8 cellular contexts compared by ENCODE assay signal in genomic region chr10:79608505-79609375, GRCh38. TPM values are rescaled to one million over a fixed set of nuclear protein-coding genes. Genes with fewer than 3 reads are reported as not detected.
DNase-seq lines count a peak whose midpoint lies in the region; ATAC-seq, FAIRE-seq and TF ChIP-seq lines count a peak whose summit lies in the region.

No MANE protein-coding gene starts in this region.

- TF ChIP-seq CTCF in Panc1 (IDR thresholded peaks at IDR 0.05) = peak; percentile 82
- peak; percentile 86 for TF ChIP-seq CTCF in brain microvascular endothelial cell (IDR thresholded peaks at IDR 0.05; ENCODE audit: low read depth, low read length, missing control alignments)

- H3K4me3 ChIP-seq in Panc1 (ENCODE audit: low read depth in 2 of 2, low read length in 2 of 2) (no peak overlapping the region), brain microvascular endothelial cell (ENCODE audit: low read depth, low read length) (no peak overlapping the region)

- no peaks in the 10 kb centered on the region for H3K9me3 ChIP-seq in Panc1 (ENCODE audit: control insufficient read depth, insufficient read depth, low read depth, low read length)

- FAIRE-seq in GM19239 (lab: Jason Lieb, UNC) = no peak

- H3K27me3 ChIP-seq in Panc1 (ENCODE audit: control insufficient read depth, insufficient read depth, low read length) = peaks cover 11% of the 10 kb centered on the region
- H3K27me3 ChIP-seq in brain microvascular endothelial cell (replicated peaks) = no peaks in the 10 kb centered on the region

- no peak overlapping the region for H3K27ac ChIP-seq in Panc1 (ENCODE audit: low read length)
- H3K27ac ChIP-seq in brain microvascular endothelial cell = no peak overlapping the region

- BruUV-seq in Panc1 (replicated peaks; lab: Mats Ljungman, UMichigan) = no TSS peak

- POLR2A ChIA-PET in Panc1 (lab: Charles Lee) = no interaction called here

- DNase-seq in CD1c-positive myeloid dendritic cell (ENCODE audit: extremely low spot score) (peak; percentile 20), GM19239 (ENCODE audit: insufficient read length, low spot score) (peak; percentile 20), Panc1 (ENCODE audit: low read depth, low spot score) (no peak), brain microvascular endothelial cell (no peak), lung microvascular endothelial cell (ENCODE audit: low read depth in 2 of 2) (peak; percentile 32 to 57), middle frontal gyrus (ENCODE audit: extremely low spot score, low spot score) (no peak)

- CTCF ChIA-PET in Panc1 (lab: Charles Lee) = no interaction called here

- in situ Hi-C loops in Panc1 (cut with HindIII; ENCODE audit: low pct_unique_long_range_greater_than_20kb, low sequenced_read_pairs) (no loop called here), brain microvascular endothelial cell (cut with HindIII; ENCODE audit: low pct_ligation_motif_present, low sequenced_read_pairs) (no loop called here)

- H3K36me3 ChIP-seq in Panc1 (ENCODE audit: control insufficient read depth, insufficient read depth, low read length) (no peaks in the 10 kb centered on the region), brain microvascular endothelial cell (replicated peaks) (no peaks in the 10 kb centered on the region)

- no peaks in the 10 kb centered on the region for H3K4me1 ChIP-seq in Panc1 (ENCODE audit: control insufficient read depth, insufficient read depth, low read length)

- ATAC-seq in Panc1 (peak; percentile 67), GM19324 (IDR thresholded peaks at IDR 0.05; ENCODE audit: low FRiP score, unreplicated experiment) (no peak), HG03139 (IDR thresholded peaks at IDR 0.05; ENCODE audit: unreplicated experiment) (no peak)

- intact Hi-C loops in Panc1 (cut with micrococcal nuclease; ENCODE audit: unreplicated experiment) = loop anchor here (1.0 kb wide), 1 partner anchor 46 kb away; no protein-coding TSS in a partner anchor

RNA-seq across cellular contexts. Expression of gene SFTPA1, which starts 2.0 kb away (rescaled TPM):
- 3.8 TPM for total RNA-seq in Panc1 (2021; ENCODE audit: unreplicated experiment)
- not detected for polyA plus RNA-seq in Panc1 (2012; ENCODE audit: insufficient read length)
- not detected in 2 replicates for total RNA-seq in lung microvascular endothelial cell

RNA-seq across cellular contexts. Expression of gene SFTPA2, which starts 48.5 kb away (rescaled TPM):
- total RNA-seq in Panc1 (2021; ENCODE audit: unreplicated experiment) = 2.8 TPM
- polyA plus RNA-seq in Panc1 (2012; ENCODE audit: insufficient read length) = not detected
- not detected in 2 replicates for total RNA-seq in lung microvascular endothelial cell

Comparison
In these comparisons a context has a peak if more than half of its experiments do, and no peak if none do; other contexts are left out.
1. DNase-seq: peak in CD1c-positive myeloid dendritic cell (single experiment), GM19239 (single experiment) and lung microvascular endothelial cell (2 of 2); none in Panc1 (single experiment), brain microvascular endothelial cell (single experiment) and middle frontal gyrus (single experiment).